Comparison of ENCODE assay signal across 12 cellular contexts in genomic region chr3:15899438-15899837, GRCh38.
DNase-seq lines count a peak whose midpoint lies in the region; FAIRE-seq and TF ChIP-seq lines count a peak whose summit lies in the region.
"Had no signal": no experiment of that assay in that cellular context is flagged by ENCODE, and none has a peak within 500 bp of the region (broad histone marks: within the 10 kb centered on the region; RNA-seq: fewer than 3 reads in every experiment).

No MANE protein-coding gene starts in this region.

- no peaks in the 10 kb centered on the region for H3K27me3 ChIP-seq in small intestine (ENCODE audit: control insufficient read depth in 2 of 2, insufficient read depth in 2 of 2, low read length in 2 of 2)

- DNase-seq in AG10803 (ENCODE audit: low read depth) = peak; percentile 74
- DNase-seq in HFF-Myc (ENCODE audit: extremely low read depth, low read depth) = peak; percentile 36
- peak; percentile 10 for DNase-seq in T1000 (lab: John Stamatoyannopoulos, UW)
- peak; percentile 41 to 74 for DNase-seq in foreskin fibroblast
- no peak for DNase-seq in putamen (ENCODE audit: low spot score)
- DNase-seq in small intestine = no peak
- no peak for DNase-seq in activated CD4-positive, alpha-beta T cell treated with anti-CD3 and anti-CD28 coated beads, Interleukin-2, amount 50 U/mL, for 4 hours
- DNase-seq in stimulated activated CD4-positive, alpha-beta T cell treated with anti-CD3 and anti-CD28 coated beads, Interleukin-4, amount 100 ng/mL, for 24 hours = no peak
- DNase-seq: DND-41, NCI-H1048, SHP77 had no signal

- H3K4me3 ChIP-seq in AG10803 (ENCODE audit: low read length) (no peak overlapping the region), HFF-Myc (replicated peaks; ENCODE audit: low read depth, low read length) (no peak overlapping the region), foreskin fibroblast (ENCODE audit: low read depth in 1 of 2, low read length in 2 of 2) (no peak overlapping the region), small intestine (ENCODE audit: low read depth in 1 of 2, low read length in 2 of 2) (no peak overlapping the region)

- H3K27ac ChIP-seq in small intestine (ENCODE audit: low read depth in 1 of 2, low read length in 1 of 2) = no peak overlapping the region

- no peak for FAIRE-seq in small intestine (lab: Jason Lieb, UNC)
- FAIRE-seq: keratinocyte had no signal

- H3K4me1 ChIP-seq in small intestine (ENCODE audit: control insufficient read depth in 2 of 2, insufficient read depth in 1 of 2, low read depth in 1 of 2, low read length in 1 of 2) = no peaks in the 10 kb centered on the region

- H3K9me3 ChIP-seq in small intestine (ENCODE audit: control insufficient read depth, low read depth) = no peaks in the 10 kb centered on the region

- no peaks in the 10 kb centered on the region for H3K36me3 ChIP-seq in small intestine (ENCODE audit: control insufficient read depth in 2 of 2, insufficient read depth in 2 of 2, low read length in 2 of 2)

- no peak for TF ChIP-seq CTCF in AG10803 (conservative IDR thresholded peaks at IDR 0.05; ENCODE audit: low read length)
- no peak for TF ChIP-seq CTCF in HFF-Myc (IDR thresholded peaks at IDR 0.05; ENCODE audit: low read depth, low read length, missing control alignments)
- TF ChIP-seq CTCF in foreskin fibroblast (IDR thresholded peaks at IDR 0.05; ENCODE audit: low read depth, low read length) = no peak

Comparison
In these comparisons a context has a peak if more than half of its experiments do, and no peak if none do; other contexts are left out.
1. DNase-seq: peak in AG10803 (single experiment), HFF-Myc (single experiment), T1000 (single experiment) and foreskin fibroblast (2 of 2); none in putamen (single experiment), small intestine (single experiment), activated CD4-positive, alpha-beta T cell treated with anti-CD3 and anti-CD28 coated beads, Interleukin-2, amount 50 U/mL, for 4 hours (0 of 2) and stimulated activated CD4-positive, alpha-beta T cell treated with anti-CD3 and anti-CD28 coated beads, Interleukin-4, amount 100 ng/mL, for 24 hours (single experiment).